Comparison of ENCODE assay signal across 8 cellular contexts in the genomic region with DNA sequence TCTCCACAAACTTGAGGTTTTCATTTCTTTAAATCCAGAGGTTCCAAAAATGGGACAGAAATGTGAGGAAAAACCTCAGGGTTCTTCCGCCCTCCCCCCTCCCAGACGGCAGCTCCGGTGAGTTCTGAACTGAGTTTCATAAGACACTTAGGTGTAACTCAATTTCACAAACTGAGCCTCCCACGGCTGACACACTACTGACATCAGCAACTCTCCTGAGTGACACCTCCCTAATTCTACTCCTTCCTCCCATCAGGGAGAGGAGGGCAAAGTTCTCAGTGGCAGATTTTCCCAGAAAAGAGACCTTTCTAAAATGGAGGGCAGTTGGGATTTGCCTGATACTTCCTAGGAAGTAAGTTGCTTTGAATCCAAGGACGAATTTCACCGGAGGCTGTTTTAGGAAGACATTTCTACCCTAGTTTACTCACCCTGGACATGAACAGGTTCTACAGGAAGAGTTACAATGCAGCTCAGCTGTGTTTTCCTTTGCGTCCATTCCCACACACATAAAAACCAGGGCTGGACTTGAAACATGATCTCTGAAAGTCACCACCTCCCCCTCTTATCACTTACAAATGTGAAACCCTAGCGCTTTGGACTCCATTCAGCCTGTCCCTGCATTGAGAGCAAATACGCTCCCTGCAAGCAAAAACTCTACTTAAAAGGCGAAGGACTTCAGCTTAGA.
DNase-seq lines count a peak whose midpoint lies in the region; ATAC-seq and TF ChIP-seq lines count a peak whose summit lies in the region.

No MANE protein-coding gene starts in this region.

- peak overlapping the region; percentile 93 for H3K4me3 Mint-ChIP-seq in T-helper 1 cell treated with Interleukin-12 subunit alpha and Interleukin-12 subunit beta and Interleukin-4 antibody, amounts not matched to agents 30 μg/mL and 1 μg/mL, for 36 hours

- peak; percentile 62 for DNase-seq in HT1080 (ENCODE audit: low read depth)
- DNase-seq in mucosa of descending colon = peak; percentile 45 to 76 (median 54)
- no peak for DNase-seq in thoracic aorta (ENCODE audit: low spot score)
- DNase-seq in H4 (ENCODE audit: low spot score) = no peak
- no peak for DNase-seq in HK-2 (ENCODE audit: unreplicated experiment)
- no peak for DNase-seq in DMS114 treated with DMSO at 0.1 percent for 48 hours (lab: John Stamatoyannopoulos, UW; ENCODE audit: unreplicated experiment)

- ATAC-seq in mucosa of descending colon = peak; percentile 86
- no peak for ATAC-seq in thoracic aorta (ENCODE audit: insufficient number of reproducible peaks, low FRiP score, low read depth)

- H3K4me3 ChIP-seq in duodenal mucosa (ENCODE audit: low read depth in 1 of 2, low read length in 2 of 2) (peak overlapping the region; percentile 85), mucosa of descending colon (peak overlapping the region; percentile 11), thoracic aorta (peak overlapping the region; percentile 61)

- peak overlapping the region; percentile 69 to 75 for H3K9ac ChIP-seq in duodenal mucosa (ENCODE audit: low read depth in 1 of 2, low read length in 2 of 2)

- TF ChIP-seq CTCF in mucosa of descending colon (IDR thresholded peaks at IDR 0.05) (no peak), thoracic aorta (IDR thresholded peaks at IDR 0.05) (no peak)

- H3K27ac ChIP-seq in duodenal mucosa (ENCODE audit: low read depth, low read length) (peak overlapping the region; percentile 78), thoracic aorta (peak overlapping the region; percentile 23 to 30)

- peaks cover 62% of the 10 kb centered on the region for H3K4me1 Mint-ChIP-seq in T-helper 1 cell treated with Interleukin-12 subunit alpha and Interleukin-12 subunit beta and Interleukin-4 antibody, amounts not matched to agents 30 μg/mL and 1 μg/mL, for 36 hours (ENCODE audit: low read depth)

- H3K4me1 ChIP-seq in duodenal mucosa (ENCODE audit: control insufficient read depth in 1 of 2, insufficient read depth in 2 of 2, low read length in 2 of 2) (peaks cover 7 to 8% of the 10 kb centered on the region in 2 donors), mucosa of descending colon (ENCODE audit: low read depth) (peaks cover 17% of the 10 kb centered on the region), thoracic aorta (ENCODE audit: control insufficient read depth in 1 of 2, low read depth in 2 of 2) (no peaks in the 10 kb centered on the region)

- H3K27me3 Mint-ChIP-seq in T-helper 1 cell treated with Interleukin-12 subunit alpha and Interleukin-12 subunit beta and Interleukin-4 antibody, amounts not matched to agents 30 μg/mL and 1 μg/mL, for 36 hours (ENCODE audit: low read depth) = no peaks in the 10 kb centered on the region

- peaks cover 4 to 7% of the 10 kb centered on the region in 2 donors for H3K36me3 ChIP-seq in duodenal mucosa (ENCODE audit: control insufficient read depth in 1 of 2, insufficient read depth in 2 of 2, low read length in 2 of 2)
- no peaks in the 10 kb centered on the region for H3K36me3 ChIP-seq in mucosa of descending colon (ENCODE audit: low read depth)
- no peaks in the 10 kb centered on the region for H3K36me3 ChIP-seq in thoracic aorta

- no peaks in the 10 kb centered on the region for H3K9me3 Mint-ChIP-seq in T-helper 1 cell treated with Interleukin-12 subunit alpha and Interleukin-12 subunit beta and Interleukin-4 antibody, amounts not matched to agents 30 μg/mL and 1 μg/mL, for 36 hours

- intact Hi-C loops in mucosa of descending colon (cut with DNase I, micrococcal nuclease) = no loop called here

- peak overlapping the region; percentile 92 for H3K27ac Mint-ChIP-seq in T-helper 1 cell treated with Interleukin-12 subunit alpha and Interleukin-12 subunit beta and Interleukin-4 antibody, amounts not matched to agents 30 μg/mL and 1 μg/mL, for 36 hours

- H3K9me3 ChIP-seq in duodenal mucosa (ENCODE audit: control insufficient read depth in 1 of 2, low read length in 2 of 2) (no peaks in the 10 kb centered on the region), mucosa of descending colon (no peaks in the 10 kb centered on the region), thoracic aorta (no peaks in the 10 kb centered on the region)

- peaks cover 33% of the 10 kb centered on the region for H3K36me3 Mint-ChIP-seq in T-helper 1 cell treated with Interleukin-12 subunit alpha and Interleukin-12 subunit beta and Interleukin-4 antibody, amounts not matched to agents 30 μg/mL and 1 μg/mL, for 36 hours (ENCODE audit: low read depth)

- H3K27me3 ChIP-seq in duodenal mucosa (ENCODE audit: control insufficient read depth in 1 of 2, insufficient read depth in 2 of 2, low read length in 2 of 2) = no peaks in the 10 kb centered on the region
- H3K27me3 ChIP-seq in thoracic aorta (replicated peaks; ENCODE audit: insufficient read depth) = no peaks in the 10 kb centered on the region

Comparison
In these comparisons a context has a peak if more than half of its experiments do, and no peak if none do; other contexts are left out.
1. DNase-seq: peak in HT1080 (single experiment) and mucosa of descending colon (3 of 3); none in thoracic aorta (single experiment), H4 (single experiment), HK-2 (single experiment) and DMS114 treated with DMSO at 0.1 percent for 48 hours (single experiment).
2. H3K4me3 ChIP-seq: peak in every context shown above with its lines; median percentile 85 in duodenal mucosa; 61 in thoracic aorta; 11 in mucosa of descending colon.